12 cellular contexts compared by ENCODE assay signal in genomic region chr1:234619794-234620247, GRCh38. TPM values are rescaled to one million over a fixed set of nuclear protein-coding genes. Genes with fewer than 3 reads are reported as not detected.
DNase-seq lines count a peak whose midpoint lies in the region; ATAC-seq and TF ChIP-seq lines count a peak whose summit lies in the region.
"Had no signal": no experiment of that assay in that cellular context is flagged by ENCODE, and none has a peak within 500 bp of the region (broad histone marks: within the 10 kb centered on the region; RNA-seq: fewer than 3 reads in every experiment).

No MANE protein-coding gene starts in this region.

- DNase-seq in Karpas-422 (no peak), NCI-H69 (lab: John Stamatoyannopoulos, UW) (peak; percentile 99), esophagus squamous epithelium (lab: John Stamatoyannopoulos, UW) (no peak)
- DNase-seq in stimulated activated CD4-positive, alpha-beta T cell treated with anti-CD3 and anti-CD28 coated beads, Interleukin-12 subunit alpha, Interleukin-12 subunit beta, amount 100 ng/mL, for 4 hours = no peak
- DNase-seq in CD8-positive, alpha-beta T cell = no peak
- DNase-seq: effector memory CD4-positive, alpha-beta T cell; NCI-H1048 had no signal

- peak overlapping the region; percentile 26 for H3K4me2 ChIP-seq in Karpas-422 (ENCODE audit: low read depth, low read length, poor library complexity, severe bottlenecking)

- CTCF ChIA-PET in CD8-positive, alpha-beta T cell (lab: Charles Lee) = interaction anchor here (0.7 to 0.9 kb wide), 2 partner anchors 12 to 13 kb away, joined by 3 to 4 read pairs; no protein-coding TSS in a partner anchor

- H3K27me3 Mint-ChIP-seq in CD8-positive, alpha-beta T cell (ENCODE audit: low read depth) = no peaks in the 10 kb centered on the region

- H3K27me3 ChIP-seq in Karpas-422 (ENCODE audit: low read length) (no peaks in the 10 kb centered on the region), esophagus squamous epithelium (no peaks in the 10 kb centered on the region), skeletal muscle tissue (ENCODE audit: control insufficient read depth in 3 of 3, insufficient read depth in 3 of 3, low read length in 3 of 3) (no peaks in the 10 kb centered on the region)
- no peaks in the 10 kb centered on the region for H3K27me3 ChIP-seq in CD8-positive, alpha-beta T cell (ENCODE audit: insufficient read depth, low read length)

- POLR2A ChIA-PET in CD8-positive, alpha-beta T cell (lab: Charles Lee) = interaction anchor here (0.7 to 1.8 kb wide), 3 partner anchors 8 to 105 kb away, joined by 3 to 6 read pairs (median 3); no protein-coding TSS in a partner anchor

- WGBS in esophagus squamous epithelium, 2 donors = 58 to 59% methylated on average over 6 of the region's 6 CpGs

- no peak overlapping the region for H2AFZ ChIP-seq in Karpas-422 (ENCODE audit: low read length)

- H3K9me2 ChIP-seq in Karpas-422 (replicated peaks; ENCODE audit: insufficient read depth, low read length) = no peaks in the 10 kb centered on the region

- H3K36me3 ChIP-seq in Karpas-422 (ENCODE audit: insufficient read depth, low read length) = no peaks in the 10 kb centered on the region
- H3K36me3 ChIP-seq in esophagus squamous epithelium = no peaks in the 10 kb centered on the region
- no peaks in the 10 kb centered on the region for H3K36me3 ChIP-seq in skeletal muscle tissue (ENCODE audit: control insufficient read depth in 3 of 3, insufficient read depth in 3 of 3, low read length in 3 of 3)
- H3K36me3 ChIP-seq in CD8-positive, alpha-beta T cell (ENCODE audit: insufficient read depth, low read length) = no peaks in the 10 kb centered on the region

- H3K27ac ChIP-seq in Karpas-422 (ENCODE audit: low read length) (no peak overlapping the region), esophagus squamous epithelium (peak overlapping the region in 3 of 4 donors; percentile 37 to 45 (median 39)), skeletal muscle tissue (ENCODE audit: low read depth, low read length) (peak overlapping the region; percentile 68)
- H3K27ac ChIP-seq in CD8-positive, alpha-beta T cell (ENCODE audit: low read depth, low read length) = no peak overlapping the region

- TF ChIP-seq POLR2A in esophagus squamous epithelium (IDR thresholded peaks at IDR 0.05) = no peak

- no peaks in the 10 kb centered on the region for H3K36me3 Mint-ChIP-seq in CD8-positive, alpha-beta T cell
- H3K36me3 Mint-ChIP-seq: stimulated activated effector memory CD8-positive, alpha-beta T cell treated with anti-CD3 and anti-CD28 coated beads, Interleukin-12 subunit alpha, Interleukin-12 subunit beta, amount 100 ng/mL, for 72 hours had no signal

- intact Hi-C loops in esophagus squamous epithelium (cut with DNase I) = loop anchor here (10.0 kb wide), 1 partner anchor 375 kb away; no protein-coding TSS in a partner anchor
- intact Hi-C loops in CD8-positive, alpha-beta T cell (cut with DNase I, micrococcal nuclease) = loop anchor here in 1 of 2 experiments (5.0 kb wide), 2 partner anchors 47 to 462 kb away; no protein-coding TSS in a partner anchor

- H3K9me3 Mint-ChIP-seq in CD8-positive, alpha-beta T cell = no peaks in the 10 kb centered on the region
- H3K9me3 Mint-ChIP-seq: neural crest cell; stimulated activated effector memory CD8-positive, alpha-beta T cell treated with anti-CD3 and anti-CD28 coated beads, Interleukin-12 subunit alpha, Interleukin-12 subunit beta, amount 100 ng/mL, for 72 hours had no signal

- no peak for ATAC-seq in GM21737 (IDR thresholded peaks at IDR 0.05; ENCODE audit: unreplicated experiment)
- ATAC-seq in GM21447 (IDR thresholded peaks at IDR 0.05; ENCODE audit: unreplicated experiment) = no peak
- ATAC-seq in CD8-positive, alpha-beta T cell = no peak
- ATAC-seq: stimulated activated effector memory CD8-positive, alpha-beta T cell treated with anti-CD3 and anti-CD28 coated beads, Interleukin-12 subunit alpha, Interleukin-12 subunit beta, amount 100 ng/mL, for 72 hours had no signal

- H3K4me1 ChIP-seq in Karpas-422 (ENCODE audit: low read length) = peaks cover 27% of the 10 kb centered on the region
- peaks cover 8 to 54% (median 23%) of the 10 kb centered on the region in 3 donors for H3K4me1 ChIP-seq in esophagus squamous epithelium
- peaks cover 34 to 40% (median 38%) of the 10 kb centered on the region in 3 donors for H3K4me1 ChIP-seq in skeletal muscle tissue (ENCODE audit: control insufficient read depth in 3 of 3, insufficient read depth in 3 of 3, low read length in 3 of 3)
- H3K4me1 ChIP-seq in CD8-positive, alpha-beta T cell (ENCODE audit: insufficient read depth, low read length) = no peaks in the 10 kb centered on the region

- no peaks in the 10 kb centered on the region for H4K20me1 ChIP-seq in Karpas-422 (ENCODE audit: insufficient read depth, low read depth, low read length)

- H3K9me3 ChIP-seq in Karpas-422 (ENCODE audit: low read length) = no peaks in the 10 kb centered on the region
- no peaks in the 10 kb centered on the region for H3K9me3 ChIP-seq in esophagus squamous epithelium
- H3K9me3 ChIP-seq in skeletal muscle tissue (ENCODE audit: control insufficient read depth in 3 of 3, low read length in 3 of 3) = no peaks in the 10 kb centered on the region
- no peaks in the 10 kb centered on the region for H3K9me3 ChIP-seq in CD8-positive, alpha-beta T cell (ENCODE audit: low read length)

- H3K27ac Mint-ChIP-seq in CD8-positive, alpha-beta T cell = no peak overlapping the region
- H3K27ac Mint-ChIP-seq: stimulated activated effector memory CD8-positive, alpha-beta T cell treated with anti-CD3 and anti-CD28 coated beads, Interleukin-12 subunit alpha, Interleukin-12 subunit beta, amount 100 ng/mL, for 72 hours had no signal

- H3K9ac ChIP-seq in Karpas-422 (ENCODE audit: low read length) (no peak overlapping the region), skeletal muscle tissue (ENCODE audit: low read depth in 1 of 3, low read length in 3 of 3) (peak overlapping the region in 2 of 3 donors; percentile 24 to 63)

- no peak overlapping the region for H3K4me3 Mint-ChIP-seq in CD8-positive, alpha-beta T cell
- H3K4me3 Mint-ChIP-seq: neural crest cell; stimulated activated effector memory CD8-positive, alpha-beta T cell treated with anti-CD3 and anti-CD28 coated beads, Interleukin-12 subunit alpha, Interleukin-12 subunit beta, amount 100 ng/mL, for 72 hours had no signal

- TF ChIP-seq CTCF in esophagus squamous epithelium (IDR thresholded peaks at IDR 0.05) = no peak
- TF ChIP-seq CTCF in CD8-positive, alpha-beta T cell (IDR thresholded peaks at IDR 0.05) = no peak

- H3K79me2 ChIP-seq in Karpas-422 (ENCODE audit: low read length) = no peaks in the 10 kb centered on the region

- H3K4me1 Mint-ChIP-seq in CD8-positive, alpha-beta T cell (ENCODE audit: low read depth) = peaks cover 2% of the 10 kb centered on the region
- H3K4me1 Mint-ChIP-seq: stimulated activated effector memory CD8-positive, alpha-beta T cell treated with anti-CD3 and anti-CD28 coated beads, Interleukin-12 subunit alpha, Interleukin-12 subunit beta, amount 100 ng/mL, for 72 hours had no signal

- H3K4me3 ChIP-seq in Karpas-422 (ENCODE audit: low read length) (no peak overlapping the region), esophagus squamous epithelium (peak overlapping the region in 1 of 4 donors; percentile 22), skeletal muscle tissue (ENCODE audit: low read length in 3 of 3) (no peak overlapping the region)
- no peak overlapping the region for H3K4me3 ChIP-seq in CD8-positive, alpha-beta T cell (ENCODE audit: low read depth, low read length)

RNA-seq across cellular contexts. Expression of gene IRF2BP2, which starts 9.8 kb away (rescaled TPM):
- total RNA-seq in Karpas-422 (2014; rRNA removed; shearing (Covaris generic); ENCODE audit: low replicate concordance) = 14.1 and 16.5 TPM in 2 replicates
- total RNA-seq in esophagus squamous epithelium = 10 to 100 TPM; 52.5 to 66.8 (median 57.6) TPM
- 83.0 TPM for total RNA-seq in skeletal muscle tissue
- 100 to 1,000 TPM; 707 to 714 TPM for total RNA-seq in CD8-positive, alpha-beta T cell

Comparison
In these comparisons a context has a peak if more than half of its experiments do, and no peak if none do; other contexts are left out.
1. H3K27ac ChIP-seq: peak in esophagus squamous epithelium (3 of 4) and skeletal muscle tissue (single experiment); none in Karpas-422 (single experiment) and CD8-positive, alpha-beta T cell (single experiment).